Comparison of ENCODE assay signal across 1 cellular context in genomic region chr2:7882296-7882695, GRCh38.
TF ChIP-seq lines count a peak whose summit lies in the region.

No MANE protein-coding gene starts in this region.

TF ChIP-seq in GM23338, 12 proteins besides CTCF, POLR2A, EP300 and RAD21 (continued from another document):
- TF ChIP-seq ZNF462 (CRISPR knock-in tag; IDR thresholded peaks at IDR 0.05): no peak
